ENCODE assay signal across 10 cellular contexts in the genomic region with DNA sequence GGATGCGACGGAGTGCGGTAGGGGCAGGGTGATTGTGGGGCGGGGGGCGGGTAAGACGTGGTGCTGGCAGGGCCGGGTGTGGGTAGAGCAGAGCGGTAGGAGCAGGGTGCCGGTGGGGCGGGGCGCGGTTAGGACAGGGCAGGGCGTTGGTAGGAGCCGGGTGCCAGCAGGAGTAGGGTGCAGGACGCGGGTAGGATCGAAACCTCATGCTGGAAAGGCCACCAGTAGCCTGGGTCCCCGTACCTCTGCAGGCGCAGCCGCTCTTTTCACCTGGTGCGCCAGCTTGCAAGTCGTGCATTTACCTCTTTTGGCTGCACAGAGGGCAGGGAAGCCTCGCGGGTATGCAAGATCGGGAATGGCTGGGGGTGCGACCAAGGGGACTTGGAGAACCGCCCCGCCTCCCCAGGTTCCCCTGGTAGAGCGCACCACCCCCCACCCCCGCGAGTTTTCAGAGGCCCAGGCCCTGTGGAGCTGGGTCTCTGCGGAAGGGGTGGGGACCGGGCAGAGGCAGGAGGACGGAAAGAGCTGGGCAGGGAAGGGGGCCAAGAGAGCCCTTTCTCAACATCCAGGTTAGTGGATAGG.
A peak's percentile ranks its signal among the peaks of the same experiment; 100 is the strongest.
DNase-seq lines count a peak whose midpoint lies in the region; ATAC-seq lines count a peak whose summit lies in the region.
"Had no signal": no experiment of that assay in that cellular context is flagged by ENCODE, and none has a peak within 500 bp of the region (broad histone marks: within the 10 kb centered on the region; RNA-seq: fewer than 3 reads in every experiment).

No MANE protein-coding gene starts in this region.

- peak overlapping the region; percentile 44 for H3K4me3 ChIP-seq in iPS DF 6.9 (ENCODE audit: low read length)

- H3K36me3 ChIP-seq in iPS DF 6.9 (ENCODE audit: control insufficient read depth, insufficient read depth, low read length) = no peaks in the 10 kb centered on the region

- H3K27me3 ChIP-seq in iPS DF 6.9 (ENCODE audit: control insufficient read depth, insufficient read depth, low read length) = peaks cover 6% of the 10 kb centered on the region; the same call in 1 of the 2 replicates

- no peaks in the 10 kb centered on the region for H3K4me1 ChIP-seq in iPS DF 6.9 (ENCODE audit: control insufficient read depth, insufficient read depth, low read length)

- H3K27ac Mint-ChIP-seq in T-helper 2 cell treated with Interferon-gamma antibody and Interleukin-4, amounts not matched to agents 5 μg/mL and 100 μg/mL, for 36 hours = no peak overlapping the region

- peaks cover 39% of the 10 kb centered on the region for H3K27me3 Mint-ChIP-seq in T-helper 2 cell treated with Interferon-gamma antibody and Interleukin-4, amounts not matched to agents 5 μg/mL and 100 μg/mL, for 36 hours (ENCODE audit: low read depth)

- no peak for DNase-seq in T-helper 2 cell treated with Interferon-gamma antibody and Interleukin-4, amounts not matched to agents 5 μg/mL and 100 μg/mL, for 36 hours (ENCODE audit: low spot score)
- DNase-seq in T-helper 2 cell (no peak), iPS DF 6.9 (ENCODE audit: low read depth, low spot score) (no peak), NCI-H345 (lab: John Stamatoyannopoulos, UW) (no peak)
- peak; percentile 27 to 39 for DNase-seq in activated T-cell treated with anti-CD3 and anti-CD28 coated beads, Interleukin-2, amount 50 U/mL, for 48 hours
- peak; percentile 25 for DNase-seq in stimulated activated naive CD8-positive, alpha-beta T cell treated with anti-CD3 and anti-CD28 coated beads, Interleukin-15, Interleukin-2, amounts not matched to agents 100 U/mL and 50 U/mL, for 24 hours
- DNase-seq: GF-D8, NCI-H510A had no signal

- peak; percentile 61 for ATAC-seq in stimulated activated naive CD8-positive, alpha-beta T cell treated with anti-CD3 and anti-CD28 coated beads, Interleukin-15, Interleukin-2, amounts not matched to agents 100 U/mL and 50 U/mL, for 24 hours
- no peak for ATAC-seq in HG02884 (IDR thresholded peaks at IDR 0.05; ENCODE audit: unreplicated experiment)
- ATAC-seq in HG02759 (IDR thresholded peaks at IDR 0.05; ENCODE audit: unreplicated experiment) = no peak

- WGBS in iPS DF 6.9 (ENCODE audit: insufficient coverage, insufficient read length) = no CpG with 5 or more reads among the region's 34 CpGs

- no peaks in the 10 kb centered on the region for H3K9me3 Mint-ChIP-seq in T-helper 2 cell treated with Interferon-gamma antibody and Interleukin-4, amounts not matched to agents 5 μg/mL and 100 μg/mL, for 36 hours

- no peaks in the 10 kb centered on the region for H3K9me3 ChIP-seq in iPS DF 6.9 (ENCODE audit: control insufficient read depth, insufficient read depth, low read length)

- peak overlapping the region; percentile 24 for H3K4me3 Mint-ChIP-seq in T-helper 2 cell treated with Interferon-gamma antibody and Interleukin-4, amounts not matched to agents 5 μg/mL and 100 μg/mL, for 36 hours

- H3K36me3 Mint-ChIP-seq in T-helper 2 cell treated with Interferon-gamma antibody and Interleukin-4, amounts not matched to agents 5 μg/mL and 100 μg/mL, for 36 hours (ENCODE audit: low read depth) = no peaks in the 10 kb centered on the region

- H3K27ac ChIP-seq in iPS DF 6.9 (ENCODE audit: low read length) = no peak overlapping the region

- H3K4me1 Mint-ChIP-seq in T-helper 2 cell treated with Interferon-gamma antibody and Interleukin-4, amounts not matched to agents 5 μg/mL and 100 μg/mL, for 36 hours (ENCODE audit: low read depth) = peaks cover 9% of the 10 kb centered on the region

Comparison
In these comparisons a context has a peak if more than half of its experiments do, and no peak if none do; other contexts are left out.
1. DNase-seq: peak in activated T-cell treated with anti-CD3 and anti-CD28 coated beads, Interleukin-2, amount 50 U/mL, for 48 hours (2 of 2) and stimulated activated naive CD8-positive, alpha-beta T cell treated with anti-CD3 and anti-CD28 coated beads, Interleukin-15, Interleukin-2, amounts not matched to agents 100 U/mL and 50 U/mL, for 24 hours (single experiment); none in T-helper 2 cell treated with Interferon-gamma antibody and Interleukin-4, amounts not matched to agents 5 μg/mL and 100 μg/mL, for 36 hours (single experiment), T-helper 2 cell (0 of 5), iPS DF 6.9 (single experiment) and NCI-H345 (single experiment).